In the genomic region with DNA sequence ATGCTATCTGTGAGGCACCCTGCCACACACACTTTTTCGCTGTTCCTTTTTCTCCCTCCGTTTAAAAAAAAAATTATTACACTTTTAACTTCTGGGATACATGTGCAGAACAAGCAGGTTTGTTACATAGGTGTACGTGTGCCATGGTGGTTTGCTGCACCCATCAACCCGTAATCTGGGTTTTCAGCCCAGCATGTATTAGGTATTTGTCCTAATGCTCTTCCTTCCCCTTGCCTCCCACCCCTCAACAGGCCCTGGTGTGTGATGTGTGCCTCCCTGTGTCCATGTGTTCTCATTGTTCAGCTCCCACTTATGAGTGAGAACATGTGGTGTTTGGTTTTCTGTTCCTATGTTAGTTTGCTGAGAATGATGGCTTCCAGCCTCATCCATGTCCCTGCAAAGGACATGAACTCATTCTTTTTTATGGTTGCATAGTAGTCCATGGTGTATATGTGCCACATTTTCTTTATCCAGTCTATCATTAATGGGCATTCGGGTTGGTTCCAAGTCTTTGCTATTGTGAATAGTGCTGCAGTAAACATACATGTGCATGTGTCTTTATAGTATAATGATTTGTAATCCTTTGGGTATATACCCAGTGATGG, we compare ENCODE assay signal across 7 cellular contexts. TPM values are rescaled to one million over a fixed set of nuclear protein-coding genes. Genes with fewer than 3 reads are reported as not detected.
A peak's percentile ranks its signal among the peaks of the same experiment; 100 is the strongest.
DNase-seq lines count a peak whose midpoint lies in the region; ATAC-seq, FAIRE-seq and TF ChIP-seq lines count a peak whose summit lies in the region.
"Not testable (repeated sequence)": the region's sequence is repeated elsewhere in the genome, so short reads cannot be mapped to it uniquely, and the experiment has no call there.

No MANE protein-coding gene starts in this region.

- peaks cover 12% of the 10 kb centered on the region for H3K36me3 Mint-ChIP-seq in CD8-positive, alpha-beta T cell
- H3K36me3 Mint-ChIP-seq in activated naive CD8-positive, alpha-beta T cell: not testable (repeated sequence)

- H2BK12ac ChIP-seq in trophoblast cell (ENCODE audit: low read length): not testable (repeated sequence)

- not testable (repeated sequence) for DNase-seq in CD8-positive, alpha-beta T cell; colonic mucosa; HepG2 (ENCODE audit: low spot score); trophoblast cell; transverse colon
- DNase-seq in NCI-H82 (lab: John Stamatoyannopoulos, UW): peak; percentile 7

- in situ Hi-C loops in HepG2 (cut with HindIII; ENCODE audit: extremely low pct_ligation_motif_present, low pct_unique_long_range_greater_than_20kb); transverse colon (cut with MboI; ENCODE audit: low pct_ligation_motif_present in 1 of 4, low pct_unique_long_range_greater_than_20kb in 1 of 4, low sequenced_read_pairs in 3 of 4): not testable (repeated sequence)

- not testable (repeated sequence) for TF ChIP-seq POLR2A in HepG2 (IDR thresholded peaks at IDR 0.05; ENCODE audit: insufficient read depth in 1 of 2, low read depth in 2 of 2, low read length in 2 of 2); transverse colon (IDR thresholded peaks at IDR 0.05)

- not testable (repeated sequence) for H3K14ac ChIP-seq in trophoblast cell (ENCODE audit: low read length)

- not testable (repeated sequence) for H3K9ac ChIP-seq in colonic mucosa (ENCODE audit: low read depth in 2 of 2, low read length in 2 of 2); HepG2 (ENCODE audit: insufficient read depth, low read depth, low read length); trophoblast cell (ENCODE audit: low read length)

- not testable (repeated sequence) for TF ChIP-seq CTCF in CD8-positive, alpha-beta T cell (IDR thresholded peaks at IDR 0.05); colonic mucosa (IDR thresholded peaks at IDR 0.05); HepG2 (CRISPR knock-in tag; IDR thresholded peaks at IDR 0.05); transverse colon (IDR thresholded peaks at IDR 0.05)

- H3K27ac ChIP-seq in CD8-positive, alpha-beta T cell (ENCODE audit: low read depth, low read length); HepG2 (ENCODE audit: extremely low read length, insufficient read depth, low read length); trophoblast cell (ENCODE audit: low read depth, low read length): not testable (repeated sequence)
- H3K27ac ChIP-seq in colonic mucosa (peak overlapping the region; percentile 82), transverse colon (peak overlapping the region; percentile 60 to 88 (median 84))

- not testable (repeated sequence) for H3K27me3 ChIP-seq in CD8-positive, alpha-beta T cell (ENCODE audit: insufficient read depth, low read length); colonic mucosa; HepG2 (ENCODE audit: control insufficient read depth in 1 of 2, insufficient read depth in 2 of 2, low read length in 2 of 2); trophoblast cell (ENCODE audit: insufficient read depth, low read length); transverse colon

- H3K27ac Mint-ChIP-seq in CD8-positive, alpha-beta T cell: peak overlapping the region; percentile 41
- peak overlapping the region; percentile 62 for H3K27ac Mint-ChIP-seq in activated naive CD8-positive, alpha-beta T cell

- CTCF ChIA-PET in CD8-positive, alpha-beta T cell (lab: Charles Lee): interaction anchor here (2.0 kb wide), 1 partner anchor 314 kb away, joined by 6 read pairs; no protein-coding TSS in a partner anchor
- CTCF ChIA-PET in HepG2 (lab: Yijun Ruan, JAX; ENCODE audit: low intra/inter-chr PET ratio, low total read pairs): not testable (repeated sequence)

- H4K20me1 ChIP-seq in HepG2 (ENCODE audit: insufficient read depth, low read length): peaks cover 76% of the 10 kb centered on the region

- not testable (repeated sequence) for H2AK5ac ChIP-seq in trophoblast cell (ENCODE audit: low read length)

- H3K4me1 ChIP-seq in CD8-positive, alpha-beta T cell (ENCODE audit: insufficient read depth, low read length): peaks cover 14% of the 10 kb centered on the region
- peaks cover 17% of the 10 kb centered on the region for H3K4me1 ChIP-seq in colonic mucosa
- H3K4me1 ChIP-seq in HepG2 (ENCODE audit: insufficient read depth, low read length): peaks cover 81% of the 10 kb centered on the region
- peaks cover 10 to 18% of the 10 kb centered on the region in 2 experiments for H3K4me1 ChIP-seq in trophoblast cell (ENCODE audit: control insufficient read depth in 1 of 2, insufficient read depth in 2 of 2, low read length in 2 of 2)
- H3K4me1 ChIP-seq in transverse colon: peaks cover 28 to 77% (median 56%) of the 10 kb centered on the region in 4 donors

- H3K79me2 ChIP-seq in HepG2 (ENCODE audit: insufficient read depth, low read length): peaks cover 76% of the 10 kb centered on the region
- not testable (repeated sequence) for H3K79me2 ChIP-seq in trophoblast cell (ENCODE audit: control insufficient read depth, insufficient read depth, low read length, poor library complexity)

- not testable (repeated sequence) for H3K4me2 ChIP-seq in HepG2 (ENCODE audit: low read depth, low read length); trophoblast cell (ENCODE audit: low read length)

- not testable (repeated sequence) for H3K79me1 ChIP-seq in trophoblast cell (ENCODE audit: low read length)

- FAIRE-seq in HepG2 (lab: Jason Lieb, UNC): not testable (repeated sequence)

- not testable (repeated sequence) for H3K23ac ChIP-seq in trophoblast cell (ENCODE audit: low read length)

- not testable (repeated sequence) for BruUV-seq in HepG2 (replicated peaks; lab: Mats Ljungman, UMichigan)

- not testable (repeated sequence) for ATAC-seq in CD8-positive, alpha-beta T cell; HepG2

- 94% methylated on average over 5 of the region's 5 CpGs for WGBS in HepG2 (ENCODE audit: low lambda C conversion rate)
- WGBS in trophoblast cell (ENCODE audit: extremely low coverage, insufficient coverage, insufficient read length): no CpG with 5 or more reads among the region's 5 CpGs
- 93 to 98% methylated on average over 5 of the region's 5 CpGs for WGBS in transverse colon (ENCODE audit: low coverage in 1 of 2), 2 donors

- not testable (repeated sequence) for TF ChIP-seq RAD21 in HepG2 (CRISPR knock-in tag; IDR thresholded peaks at IDR 0.05)

- not testable (repeated sequence) for H3K4me3 ChIP-seq in CD8-positive, alpha-beta T cell (ENCODE audit: low read depth, low read length); colonic mucosa; HepG2 (replicated peaks in 1 of 3; ENCODE audit: insufficient read depth in 1 of 3, low read depth in 2 of 3, low read length in 3 of 3); trophoblast cell (ENCODE audit: low read depth, low read length); transverse colon

- peaks cover 38% of the 10 kb centered on the region for H3K4me1 Mint-ChIP-seq in CD8-positive, alpha-beta T cell (ENCODE audit: low read depth)
- H3K4me1 Mint-ChIP-seq in activated naive CD8-positive, alpha-beta T cell (ENCODE audit: low read depth): peaks cover 38% of the 10 kb centered on the region

- H3K9me3 ChIP-seq in CD8-positive, alpha-beta T cell (ENCODE audit: low read length); colonic mucosa; HepG2 (ENCODE audit: low read length); trophoblast cell (ENCODE audit: insufficient read depth, low read depth, low read length); transverse colon: not testable (repeated sequence)

- not testable (repeated sequence) for H4K12ac ChIP-seq in trophoblast cell (ENCODE audit: low read depth, low read length)

- H2AFZ ChIP-seq in HepG2 (ENCODE audit: low read length); trophoblast cell (ENCODE audit: insufficient read depth, low read length, poor library complexity): not testable (repeated sequence)

- H3K36me3 ChIP-seq in CD8-positive, alpha-beta T cell (ENCODE audit: insufficient read depth, low read length); colonic mucosa; HepG2 (replicated peaks in 1 of 2; ENCODE audit: control insufficient read depth in 1 of 2, insufficient read depth in 2 of 2, low read length in 2 of 2); trophoblast cell (ENCODE audit: control insufficient read depth in 1 of 2, insufficient read depth in 2 of 2, low read length in 2 of 2); transverse colon: not testable (repeated sequence)

- not testable (repeated sequence) for H2BK5ac ChIP-seq in trophoblast cell (ENCODE audit: low read depth, low read length, poor library complexity)

- not testable (repeated sequence) for H4K8ac ChIP-seq in trophoblast cell (ENCODE audit: low read depth, low read length)

- not testable (repeated sequence) for TF ChIP-seq EP300 in HepG2 (IDR thresholded peaks at IDR 0.05; ENCODE audit: low read depth in 2 of 2, low read length in 2 of 2); HepG2 (CRISPR knock-in tag; IDR thresholded peaks at IDR 0.05; ENCODE audit: borderline replicate concordance); transverse colon (IDR thresholded peaks at IDR 0.05; ENCODE audit: low read depth)

- H4K91ac ChIP-seq in trophoblast cell (ENCODE audit: low read depth, low read length): not testable (repeated sequence)

- not testable (repeated sequence) for H3K18ac ChIP-seq in trophoblast cell (ENCODE audit: low read length)

- not testable (repeated sequence) for H3K27me3 Mint-ChIP-seq in CD8-positive, alpha-beta T cell (ENCODE audit: low read depth); activated naive CD8-positive, alpha-beta T cell

- not testable (repeated sequence) for H3K9me3 Mint-ChIP-seq in CD8-positive, alpha-beta T cell; activated naive CD8-positive, alpha-beta T cell (ENCODE audit: low read depth)

- H3K4ac ChIP-seq in trophoblast cell (ENCODE audit: low read depth, low read length): peak overlapping the region; percentile 31

- intact Hi-C loops in CD8-positive, alpha-beta T cell (cut with DNase I, micrococcal nuclease); colonic mucosa (cut with DNase I); HepG2 (cut with micrococcal nuclease; ENCODE audit: unreplicated experiment); transverse colon (cut with DNase I; ENCODE audit: low total_unique reads): not testable (repeated sequence)

- POLR2A ChIA-PET in CD8-positive, alpha-beta T cell (lab: Charles Lee): not testable (repeated sequence)
- POLR2A ChIA-PET in HepG2 (lab: Yijun Ruan, JAX): interaction anchor here (3.5 kb wide), 1 partner anchor 11 kb away, joined by 30 read pairs; the partner anchor contains the start of gene ARFGEF2

- not testable (repeated sequence) for H3K4me3 Mint-ChIP-seq in CD8-positive, alpha-beta T cell; activated naive CD8-positive, alpha-beta T cell

- H2BK120ac ChIP-seq in trophoblast cell (ENCODE audit: insufficient read depth, low read length, poor library complexity): not testable (repeated sequence)

RNA-seq across cellular contexts. Expression of gene ARFGEF2, which starts 12.9 kb away (rescaled TPM):
- total RNA-seq in CD8-positive, alpha-beta T cell: 10 to 100 TPM; 25.7 to 26.7 TPM
- total RNA-seq in colonic mucosa: 10 to 100 TPM; 46.9 to 74.1 TPM
- 60.8 and 89.4 TPM in 2 replicates for total RNA-seq in HepG2 (2016; rRNA removed; fragmentation: Illumina TruSeq; extraction: Trizol)
- total RNA-seq in HepG2 (2016; cell fraction: cytosol; rRNA removed; fragmentation: Illumina TruSeq; extraction: Trizol; ENCODE audit: low read depth): 12.9 and 14.8 TPM in 2 replicates
- total RNA-seq in HepG2 (2016; cell fraction: insoluble cytoplasmic fraction; rRNA removed; fragmentation: Illumina TruSeq; extraction: Trizol): 57.7 and 87.7 TPM in 2 replicates
- total RNA-seq in HepG2 (2016; cell fraction: membrane; rRNA removed; fragmentation: Illumina TruSeq; extraction: Trizol): 22.8 and 23.2 TPM in 2 replicates
- 61.8 and 69.9 TPM in 2 replicates for total RNA-seq in HepG2 (2016; cell fraction: nucleus; rRNA removed; fragmentation: Illumina TruSeq; extraction: Trizol)
- 44.0 and 44.6 TPM in 2 replicates for polyA plus RNA-seq in HepG2 (2011; rRNA removed)
- 26.6 and 34.6 TPM in 2 replicates for polyA plus RNA-seq in HepG2 (2011; cell fraction: cytosol; rRNA removed)
- polyA plus RNA-seq in HepG2 (2011; cell fraction: nucleus; rRNA removed): 49.9 and 56.4 TPM in 2 replicates
- polyA plus RNA-seq in HepG2 (2012): 42.2 and 43.8 TPM in 2 replicates
- polyA plus RNA-seq in HepG2 (2016; cell fraction: cytosol; fragmentation: Illumina TruSeq; extraction: Trizol; ENCODE audit: low read depth): 1.1 TPM in 2 replicates
- polyA plus RNA-seq in HepG2 (2016; cell fraction: insoluble cytoplasmic fraction; fragmentation: Illumina TruSeq; extraction: Trizol; ENCODE audit: low read depth): 38.0 and 39.6 TPM in 2 replicates
- polyA plus RNA-seq in HepG2 (2016; cell fraction: membrane; fragmentation: Illumina TruSeq; extraction: Trizol; ENCODE audit: low read depth): 3.0 and 3.5 TPM in 2 replicates
- polyA plus RNA-seq in HepG2 (2016; cell fraction: nucleus; fragmentation: Illumina TruSeq; extraction: Trizol; ENCODE audit: insufficient read depth, low read depth): 60.6 and 68.6 TPM in 2 replicates
- polyA minus RNA-seq in HepG2 (2011; rRNA and poly(A)+ RNA removed; ENCODE audit: low replicate concordance): 69.3 and 130 TPM in 2 replicates
- 69.6 and 83.1 TPM in 2 replicates for polyA minus RNA-seq in HepG2 (2011; cell fraction: cytosol; rRNA and poly(A)+ RNA removed)
- 96.2 and 117 TPM in 2 replicates for polyA minus RNA-seq in HepG2 (2011; cell fraction: nucleus; rRNA and poly(A)+ RNA removed)
- polyA plus RNA-seq in trophoblast cell (2013): 11.8 and 12.1 TPM in 2 replicates
- total RNA-seq in transverse colon: 10 to 100 TPM; 52.5 to 69.5 (median 68.5) TPM
